Comparison of ENCODE assay signal across 1 cellular context in the genomic region with DNA sequence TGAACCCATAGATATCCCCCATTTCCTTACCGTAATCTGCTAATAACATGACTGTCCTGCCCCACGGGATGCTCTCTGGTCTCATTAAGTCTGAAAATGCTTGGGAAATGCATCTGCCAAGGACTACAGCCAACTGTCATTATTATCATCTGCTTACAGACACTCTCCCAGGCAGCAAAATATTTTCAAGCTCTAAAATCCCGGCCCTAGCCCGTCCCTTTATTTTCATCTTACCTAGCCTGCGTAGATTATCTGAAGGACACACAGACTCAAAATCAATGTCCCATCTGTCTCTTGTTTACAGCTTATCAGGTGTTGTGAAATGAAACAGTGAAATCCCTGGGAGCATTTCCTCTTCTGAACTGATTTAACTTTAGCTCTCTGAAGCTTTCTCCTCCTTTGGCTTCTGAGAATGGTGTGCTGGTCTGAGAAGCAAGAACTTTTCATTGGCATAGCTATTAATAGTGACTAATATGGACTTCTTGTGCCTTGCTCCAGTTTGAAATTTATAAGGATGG.
TF ChIP-seq lines count a peak whose summit lies in the region.

No MANE protein-coding gene starts in this region.

TF ChIP-seq in H1, 55 proteins besides CTCF, POLR2A, EP300 and RAD21 (continued from another document):
- TF ChIP-seq CHD7 (IDR thresholded peaks at IDR 0.05; ENCODE audit: insufficient replicate concordance, low read length), result no peak
- TF ChIP-seq TAF7 (optimal IDR thresholded peaks at IDR 0.05; ENCODE audit: borderline replicate concordance, low read depth, low read length), result no peak
TF ChIP-seq in H1: peak in this region for 0.
